Comparison of ENCODE assay signal across 1 cellular context in genomic region chr3:127151992-127152391, GRCh38.
TF ChIP-seq lines count a peak whose summit lies in the region.

No MANE protein-coding gene starts in this region.

TF ChIP-seq in IMR-90, 13 proteins besides CTCF, POLR2A, EP300 and RAD21 (continued from another document):
- TF ChIP-seq BHLHE40 (IDR thresholded peaks at IDR 0.05; ENCODE audit: low read depth, low read length) (no peak), NFE2L2 (IDR thresholded peaks at IDR 0.05; ENCODE audit: low read depth, low read length) (no peak)
